ENCODE assay signal across 30 cellular contexts in the genomic region with DNA sequence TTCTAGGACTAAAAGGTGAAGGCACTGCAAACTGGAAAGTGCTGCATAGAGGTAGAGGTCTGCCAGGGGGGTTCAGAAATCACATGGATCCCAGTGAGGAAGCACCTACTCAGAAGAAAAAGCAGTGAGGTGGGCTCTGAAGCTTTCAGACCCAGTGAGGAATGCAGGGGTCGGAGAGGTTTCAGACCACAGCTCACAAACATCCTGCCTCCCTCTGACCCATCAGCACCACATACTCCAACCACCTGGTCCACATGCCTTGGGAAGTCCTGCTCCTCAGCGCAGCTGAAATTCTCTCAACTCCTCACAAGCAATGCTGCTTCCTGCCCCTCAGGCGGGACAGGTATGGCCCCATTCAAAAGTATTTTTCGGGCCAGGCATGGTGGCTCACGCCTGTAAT. TPM values are rescaled to one million over a fixed set of nuclear protein-coding genes. Genes with fewer than 3 reads are reported as not detected.
"Had no signal": no experiment of that assay in that cellular context is flagged by ENCODE, and none has a peak within 500 bp of the region (broad histone marks: within the 10 kb centered on the region; RNA-seq: fewer than 3 reads in every experiment).

No MANE protein-coding gene starts in this region.

- H3K4me3 ChIP-seq: colonic mucosa, esophagus squamous epithelium, lung, suprapubic skin, transverse colon, upper lobe of right lung, uterus had no signal

- H3K9ac ChIP-seq: parathyroid adenoma had no signal

- H3K9me3 Mint-ChIP-seq: dendritic cell treated with granulocyte-macrophage colony-stimulating factor and Interleukin-4, amounts not matched to agents 40 ng/mL and 50 ng/mL, for 4 days; immature natural killer cell; memory B cell; natural killer cell; neural crest cell; stimulated activated naive B cell treated with anti-CD40 and anti-IgM and Interleukin-4, amounts not matched to agents 10 μg/mL and 1 μg/mL and 100 μg/mL, for 72 hours; stimulated activated naive CD8-positive, alpha-beta T cell treated with anti-CD3 and anti-CD28 coated beads, Interleukin-15, Interleukin-2, amounts not matched to agents 100 ng/mL and 50 ng/mL, for 24 hours had no signal

- H3K27ac ChIP-seq: colonic mucosa, esophagus squamous epithelium, parathyroid adenoma, suprapubic skin, transverse colon, upper lobe of right lung, uterus had no signal

- H3K4me1 Mint-ChIP-seq: neural crest cell had no signal

- H3K36me3 ChIP-seq: colonic mucosa, uterus had no signal

- H3K4me1 ChIP-seq: uterus had no signal

- ATAC-seq: natural killer cell; right cardiac atrium; stimulated activated naive B cell treated with anti-CD40 and anti-IgM and Interleukin-4, amounts not matched to agents 10 μg/mL and 1 μg/mL and 100 μg/mL, for 72 hours; upper lobe of right lung had no signal

- H3K27me3 Mint-ChIP-seq: dendritic cell treated with granulocyte-macrophage colony-stimulating factor and Interleukin-4, amounts not matched to agents 40 ng/mL and 50 ng/mL, for 4 days; memory B cell; progenitor cell of endocrine pancreas; stimulated activated naive B cell treated with anti-CD40 and anti-IgM and Interleukin-4, amounts not matched to agents 10 μg/mL and 1 μg/mL and 100 μg/mL, for 72 hours; stimulated activated naive CD8-positive, alpha-beta T cell treated with anti-CD3 and anti-CD28 coated beads, Interleukin-15, Interleukin-2, amounts not matched to agents 100 ng/mL and 50 ng/mL, for 24 hours had no signal

- H3K27me3 ChIP-seq: colonic mucosa, esophagus squamous epithelium, suprapubic skin, transverse colon, upper lobe of right lung, uterus had no signal

- H2AFZ ChIP-seq: parathyroid adenoma had no signal

- H3K9me3 ChIP-seq: colonic mucosa, esophagus squamous epithelium, suprapubic skin, transverse colon, upper lobe of right lung, uterus had no signal

- H3K36me3 Mint-ChIP-seq: natural killer cell had no signal

- H3K4me3 Mint-ChIP-seq: dendritic cell treated with granulocyte-macrophage colony-stimulating factor and Interleukin-4, amounts not matched to agents 40 ng/mL and 50 ng/mL, for 4 days; immature natural killer cell; memory B cell; natural killer cell; neural crest cell; stimulated activated naive B cell treated with anti-CD40 and anti-IgM and Interleukin-4, amounts not matched to agents 10 μg/mL and 1 μg/mL and 100 μg/mL, for 72 hours; stimulated activated naive CD8-positive, alpha-beta T cell treated with anti-CD3 and anti-CD28 coated beads, Interleukin-15, Interleukin-2, amounts not matched to agents 100 ng/mL and 50 ng/mL, for 24 hours had no signal

- H3K27ac Mint-ChIP-seq: dendritic cell treated with granulocyte-macrophage colony-stimulating factor and Interleukin-4, amounts not matched to agents 40 ng/mL and 50 ng/mL, for 4 days; memory B cell; progenitor cell of endocrine pancreas; stimulated activated naive CD8-positive, alpha-beta T cell treated with anti-CD3 and anti-CD28 coated beads, Interleukin-15, Interleukin-2, amounts not matched to agents 100 ng/mL and 50 ng/mL, for 24 hours had no signal

- DNase-seq: central memory CD4-positive, alpha-beta T cell; colonic mucosa; effector memory CD4-positive, alpha-beta T cell; esophagus squamous epithelium; foreskin melanocyte; hypothalamus; immature natural killer cell; islet precursor cell; kidney glomerular epithelial cell; midbrain; natural killer cell; right cardiac atrium; small intestine; stimulated activated CD4-positive, alpha-beta T cell treated with anti-CD3 and anti-CD28 coated beads, Interleukin-15, amount 100 ng/mL, for 24 hours; stimulated activated CD4-positive, alpha-beta T cell treated with anti-CD3 and anti-CD28 coated beads, Interleukin-2, amount 100 ng/mL, for 48 hours; stimulated activated naive B cell treated with anti-CD40 and anti-IgM and Interleukin-4, amounts not matched to agents 10 μg/mL and 1 μg/mL and 100 μg/mL, for 72 hours; transverse colon; upper lobe of right lung; uterus had no signal

RNA-seq across cellular contexts. Expression of a gene that starts 51.6 kb away (rescaled TPM):
- total RNA-seq: cerebellum, natural killer cell, neural crest cell, osteoblast, progenitor cell of endocrine pancreas, renal cortical epithelial cell had no signal
